Comparison of ENCODE assay signal across 14 cellular contexts in the genomic region with DNA sequence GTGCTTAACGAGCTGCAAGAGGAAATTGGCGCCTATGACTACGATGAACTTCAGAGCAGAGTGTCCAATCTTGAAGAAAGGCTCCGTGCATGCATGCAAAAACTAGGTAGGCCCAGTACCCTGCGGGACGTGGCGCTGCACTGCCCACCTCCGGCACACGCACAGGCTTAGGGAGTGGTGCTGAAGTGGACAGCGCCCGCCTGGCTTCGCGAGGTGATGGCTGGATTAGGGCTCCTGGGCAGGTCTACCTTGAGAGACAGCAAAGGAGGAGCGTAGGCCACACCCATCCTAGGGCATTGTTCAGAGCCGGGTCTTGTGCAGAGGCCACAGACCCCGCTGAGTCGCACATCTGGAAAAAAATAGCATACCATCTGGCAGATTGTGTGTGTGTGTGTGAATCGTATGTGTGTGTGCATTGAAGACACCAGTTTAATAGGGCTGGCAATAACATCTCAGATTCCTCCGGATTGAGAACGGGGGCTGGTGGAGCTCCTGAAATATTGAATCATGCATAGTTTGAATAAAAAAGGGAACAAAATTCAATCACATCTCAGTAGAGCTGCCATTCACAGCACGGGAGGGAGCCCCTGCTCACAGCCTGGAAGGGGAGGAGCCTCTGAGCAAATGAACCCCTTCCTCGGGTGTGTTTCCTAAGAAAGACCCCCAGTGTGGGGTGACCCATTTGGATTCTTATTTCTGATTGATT. TPM values are rescaled to one million over a fixed set of nuclear protein-coding genes. Genes with fewer than 3 reads are reported as not detected.
DNase-seq lines count a peak whose midpoint lies in the region; ATAC-seq, FAIRE-seq and TF ChIP-seq lines count a peak whose summit lies in the region.
"Had no signal": no experiment of that assay in that cellular context is flagged by ENCODE, and none has a peak within 500 bp of the region (broad histone marks: within the 10 kb centered on the region; RNA-seq: fewer than 3 reads in every experiment).

No MANE protein-coding gene starts in this region.

- H3K4me1 Mint-ChIP-seq in natural killer cell treated with Interleukin-12 subunit alpha and Interleukin-12 subunit beta and Interleukin-15 and Interleukin-18, amount 100 ng/mL, for 72 hours (ENCODE audit: low read depth in 2 of 2): no peaks in the 10 kb centered on the region

- in situ Hi-C loops in KBM-7 (cut with MboI; ENCODE audit: low pct_unique_long_range_greater_than_20kb, low sequenced_read_pairs) (no loop called here), GM12878 (cut with MboI) (no loop called here), HepG2 (cut with HindIII; ENCODE audit: extremely low pct_ligation_motif_present, low pct_unique_long_range_greater_than_20kb) (no loop called here)

- POLR2A ChIA-PET in GM12878 (lab: Charles Lee) (no interaction called here), HepG2 (lab: Yijun Ruan, JAX) (no interaction called here)

- H3K27me3 ChIP-seq in GM12878 (replicated peaks in 1 of 2; ENCODE audit: control insufficient read depth in 2 of 2, insufficient read depth in 2 of 2, low read length in 1 of 2): peaks cover 0 to 2% of the 10 kb centered on the region in 2 experiments; a peak in 2 of 4 replicates
- H3K27me3 ChIP-seq in HepG2 (ENCODE audit: control insufficient read depth in 1 of 2, insufficient read depth in 2 of 2, low read length in 2 of 2): peaks cover 2 to 38% of the 10 kb centered on the region in 2 experiments; a peak in 3 of 5 replicates

- H3K79me2 ChIP-seq in GM12878 (ENCODE audit: control insufficient read depth, insufficient read depth, low read length): no peaks in the 10 kb centered on the region
- H3K79me2 ChIP-seq in HepG2 (ENCODE audit: insufficient read depth, low read length): no peaks in the 10 kb centered on the region

- no peak for TF ChIP-seq EP300 in GM12878 (IDR thresholded peaks at IDR 0.05; ENCODE audit: borderline replicate concordance in 1 of 2, control insufficient read depth in 1 of 2, low read depth in 2 of 2, low read length in 2 of 2)
- TF ChIP-seq EP300 in HepG2 (IDR thresholded peaks at IDR 0.05; ENCODE audit: low read depth in 2 of 2, low read length in 2 of 2): no peak
- TF ChIP-seq EP300 in HepG2 (CRISPR knock-in tag; IDR thresholded peaks at IDR 0.05; ENCODE audit: borderline replicate concordance): no peak

- no peaks in the 10 kb centered on the region for H3K9me3 ChIP-seq in GM12878 (replicated peaks; ENCODE audit: control insufficient read depth, insufficient read depth, low read length)
- H3K9me3 ChIP-seq in HepG2 (ENCODE audit: low read length): no peaks in the 10 kb centered on the region

- H3K4me3 Mint-ChIP-seq in natural killer cell treated with Interleukin-12 subunit alpha and Interleukin-12 subunit beta and Interleukin-15 and Interleukin-18, amount 100 ng/mL, for 72 hours: no peak overlapping the region
- H3K4me3 Mint-ChIP-seq: type B pancreatic cell had no signal

- TF ChIP-seq RAD21 in GM12878 (IDR thresholded peaks at IDR 0.05; ENCODE audit: insufficient read depth, low read depth, low read length) (no peak), HepG2 (CRISPR knock-in tag; IDR thresholded peaks at IDR 0.05) (no peak)

- SMC1A ChIA-PET in GM12878 (lab: Charles Lee; ENCODE audit: uncharacterized antibody, unreplicated experiment): no interaction called here

- WGBS in GM12878 (ENCODE audit: insufficient coverage, insufficient replicate concordance, low lambda C conversion rate, missing lambda C conversion rate): 41% methylated on average over 22 of the region's 22 CpGs
- WGBS in HepG2 (ENCODE audit: low lambda C conversion rate): 10% methylated on average over 12 of the region's 22 CpGs

- no peak for TF ChIP-seq CTCF in GM12878 (IDR thresholded peaks at IDR 0.05 in 2 of 3, conservative IDR thresholded peaks at IDR 0.05 in 1 of 3; ENCODE audit: control insufficient read depth in 2 of 3, extremely low read depth in 1 of 3, insufficient read depth in 1 of 3, low read depth in 3 of 3, low read length in 3 of 3)
- no peak for TF ChIP-seq CTCF in HepG2 (CRISPR knock-in tag; IDR thresholded peaks at IDR 0.05)

- no peak overlapping the region for H3K4me3 ChIP-seq in GM12878
- H3K4me3 ChIP-seq in HepG2 (replicated peaks in 1 of 3; ENCODE audit: insufficient read depth in 1 of 3, low read depth in 2 of 3, low read length in 3 of 3): no peak overlapping the region

- no peak for TF ChIP-seq POLR2A in GM12878 (IDR thresholded peaks at IDR 0.05; ENCODE audit: low read depth, low read length)
- TF ChIP-seq POLR2A in HepG2 (IDR thresholded peaks at IDR 0.05; ENCODE audit: insufficient read depth in 1 of 2, low read depth in 2 of 2, low read length in 2 of 2): no peak

- H3K9me3 Mint-ChIP-seq in natural killer cell treated with Interleukin-12 subunit alpha and Interleukin-12 subunit beta and Interleukin-15 and Interleukin-18, amount 100 ng/mL, for 72 hours: no peaks in the 10 kb centered on the region
- H3K9me3 Mint-ChIP-seq: type B pancreatic cell had no signal

- CTCF ChIA-PET in GM12878 (lab: Yijun Ruan, JAX): no interaction called here
- CTCF ChIA-PET in HepG2 (lab: Yijun Ruan, JAX; ENCODE audit: low intra/inter-chr PET ratio, low total read pairs): no interaction called here

- H3K36me3 Mint-ChIP-seq in natural killer cell treated with Interleukin-12 subunit alpha and Interleukin-12 subunit beta and Interleukin-15 and Interleukin-18, amount 100 ng/mL, for 72 hours: no peaks in the 10 kb centered on the region
- H3K36me3 Mint-ChIP-seq: type B pancreatic cell had no signal

- no peak overlapping the region for H2AFZ ChIP-seq in GM12878 (ENCODE audit: control insufficient read depth, low read depth, low read length)
- no peak overlapping the region for H2AFZ ChIP-seq in HepG2 (ENCODE audit: low read length)

- RAD21 ChIA-PET in GM12878 (lab: Charles Lee; ENCODE audit: unreplicated experiment): no interaction called here

- intact Hi-C loops in GM12878 (cut with micrococcal nuclease; ENCODE audit: unreplicated experiment) (no loop called here), HepG2 (cut with micrococcal nuclease; ENCODE audit: unreplicated experiment) (no loop called here)

- no peaks in the 10 kb centered on the region for H4K20me1 ChIP-seq in GM12878 (ENCODE audit: control insufficient read depth, insufficient read depth)
- no peaks in the 10 kb centered on the region for H4K20me1 ChIP-seq in HepG2 (ENCODE audit: insufficient read depth, low read length)

- BruUV-seq in GM12878 (replicated peaks; lab: Mats Ljungman, UMichigan): no TSS peak
- no TSS peak for BruUV-seq in HepG2 (replicated peaks; lab: Mats Ljungman, UMichigan)

- DNase-seq in DMS 273 (lab: John Stamatoyannopoulos, UW; ENCODE audit: unreplicated experiment): peak; percentile 55
- no peak for DNase-seq in DMS 273 treated with DMSO at 0.1 percent for 48 hours (lab: John Stamatoyannopoulos, UW)
- peak; percentile 23 for DNase-seq in KBM-7
- no peak for DNase-seq in GM12878 (ENCODE audit: low read depth, low spot score)
- DNase-seq in HepG2 (ENCODE audit: low spot score): no peak
- no peak for DNase-seq in natural killer cell treated with Interleukin-12 subunit alpha and Interleukin-12 subunit beta and Interleukin-15 and Interleukin-18, amount 100 ng/mL, for 72 hours (ENCODE audit: low spot score)
- DNase-seq: cerebellar nuclear complex; MV-4-11; SHP77 treated with DMSO at 0.1 percent for 48 hours; stimulated activated CD4-positive, alpha-beta T cell treated with anti-CD3 and anti-CD28 coated beads, Interleukin-4, amount 100 ng/mL, for 4 hours had no signal

- H3K9ac ChIP-seq in GM12878 (ENCODE audit: control insufficient read depth, insufficient read depth, low read length) (no peak overlapping the region), HepG2 (ENCODE audit: insufficient read depth, low read depth, low read length) (no peak overlapping the region)

- H3K27ac ChIP-seq in GM12878 (ENCODE audit: control insufficient read depth, insufficient read depth) (no peak overlapping the region), HepG2 (ENCODE audit: extremely low read length, insufficient read depth, low read length) (no peak overlapping the region)
- H3K27ac ChIP-seq: 22Rv1 had no signal

- H3K4me1 ChIP-seq in GM12878 (ENCODE audit: control insufficient read depth, insufficient read depth, low read length) (no peaks in the 10 kb centered on the region), HepG2 (ENCODE audit: insufficient read depth, low read length) (no peaks in the 10 kb centered on the region)

- H3K36me3 ChIP-seq in GM12878 (ENCODE audit: control insufficient read depth in 2 of 2, insufficient read depth in 2 of 2, low read length in 1 of 2) (no peaks in the 10 kb centered on the region), HepG2 (replicated peaks in 1 of 2; ENCODE audit: control insufficient read depth in 1 of 2, insufficient read depth in 2 of 2, low read length in 2 of 2) (no peaks in the 10 kb centered on the region)

- H3K4me2 ChIP-seq in GM12878 (ENCODE audit: control insufficient read depth, insufficient read depth) (no peak overlapping the region), HepG2 (ENCODE audit: low read depth, low read length) (no peak overlapping the region)

- FAIRE-seq in GM12878 (lab: Jason Lieb, UNC) (no peak), HepG2 (lab: Jason Lieb, UNC) (no peak)

- peak; percentile 33; the same call in 2 of the 3 replicates for ATAC-seq in GM12878
- ATAC-seq in HepG2: peak; percentile 67
- no peak for ATAC-seq in HG02610 (IDR thresholded peaks at IDR 0.05; ENCODE audit: unreplicated experiment)
- no peak for ATAC-seq in GM19328 (IDR thresholded peaks at IDR 0.05; ENCODE audit: unreplicated experiment)
- ATAC-seq in natural killer cell treated with Interleukin-12 subunit alpha and Interleukin-12 subunit beta and Interleukin-15 and Interleukin-18, amount 100 ng/mL, for 72 hours: no peak

- peaks cover 19 to 25% of the 10 kb centered on the region in 2 donors for H3K27me3 Mint-ChIP-seq in natural killer cell treated with Interleukin-12 subunit alpha and Interleukin-12 subunit beta and Interleukin-15 and Interleukin-18, amount 100 ng/mL, for 72 hours

- H3K27ac Mint-ChIP-seq in natural killer cell treated with Interleukin-12 subunit alpha and Interleukin-12 subunit beta and Interleukin-15 and Interleukin-18, amount 100 ng/mL, for 72 hours: no peak overlapping the region
- H3K27ac Mint-ChIP-seq: type B pancreatic cell had no signal

RNA-seq across cellular contexts. Expression of gene OLFM1, which starts 11.1 kb away (rescaled TPM):
- total RNA-seq in GM12878 (2013; cell fraction: nucleolus; rRNA removed): not detected in 2 replicates
- total RNA-seq in GM12878 (2014; rRNA removed): not detected in 2 replicates
- total RNA-seq in GM12878 (2014; rRNA removed; fragmentation: Illumina TruSeq; extraction: Trizol): not detected in 2 replicates
- 0.21 TPM in 1 of 2 replicates, not detected in the other for total RNA-seq in GM12878 (2021)
- polyA plus RNA-seq in GM12878 (2011; ENCODE audit: low read depth): not detected
- polyA plus RNA-seq in GM12878 (2011; rRNA removed): not detected in 2 replicates
- not detected in 2 replicates for polyA plus RNA-seq in GM12878 (2011; cell fraction: cytosol; rRNA removed)
- not detected in 2 replicates for polyA plus RNA-seq in GM12878 (2011; cell fraction: nucleus; rRNA removed)
- not detected in 2 replicates for polyA plus RNA-seq in GM12878 (2012)
- polyA plus RNA-seq in GM12878 (2014; fragmentation: Illumina TruSeq; extraction: Trizol): not detected in 2 replicates
- not detected for polyA plus RNA-seq in GM12878 (2014; fragmentation: Nextera tagmentation; extraction: Ambion mirVana)
- polyA plus RNA-seq in GM12878 (2014; rRNA removed): not detected in 2 replicates
- polyA plus RNA-seq in GM12878 (2016; fragmentation: Nextera tagmentation; extraction: Ambion mirVana): not detected
- not detected in 2 replicates for polyA minus RNA-seq in GM12878 (2011; rRNA and poly(A)+ RNA removed)
- not detected in 2 replicates for polyA minus RNA-seq in GM12878 (2011; cell fraction: cytosol; rRNA and poly(A)+ RNA removed)
- polyA minus RNA-seq in GM12878 (2011; cell fraction: nucleus; rRNA and poly(A)+ RNA removed): not detected in 2 replicates
- not detected in 2 replicates for total RNA-seq in HepG2 (2016; rRNA removed; fragmentation: Illumina TruSeq; extraction: Trizol)
- total RNA-seq in HepG2 (2016; cell fraction: cytosol; rRNA removed; fragmentation: Illumina TruSeq; extraction: Trizol; ENCODE audit: low read depth): not detected in 2 replicates
- total RNA-seq in HepG2 (2016; cell fraction: insoluble cytoplasmic fraction; rRNA removed; fragmentation: Illumina TruSeq; extraction: Trizol): not detected in 2 replicates
- total RNA-seq in HepG2 (2016; cell fraction: membrane; rRNA removed; fragmentation: Illumina TruSeq; extraction: Trizol): not detected in 2 replicates
- total RNA-seq in HepG2 (2016; cell fraction: nucleus; rRNA removed; fragmentation: Illumina TruSeq; extraction: Trizol): not detected in 2 replicates
- polyA plus RNA-seq in HepG2 (2011; rRNA removed): 0.03 TPM in 1 of 2 replicates, not detected in the other
- not detected in 2 replicates for polyA plus RNA-seq in HepG2 (2011; cell fraction: cytosol; rRNA removed)
- not detected in 2 replicates for polyA plus RNA-seq in HepG2 (2011; cell fraction: nucleus; rRNA removed)
- polyA plus RNA-seq in HepG2 (2012): not detected in 2 replicates
- 0.08 TPM in 1 of 2 replicates, not detected in the other for polyA plus RNA-seq in HepG2 (2016; cell fraction: cytosol; fragmentation: Illumina TruSeq; extraction: Trizol; ENCODE audit: low read depth)
- not detected in 2 replicates for polyA plus RNA-seq in HepG2 (2016; cell fraction: insoluble cytoplasmic fraction; fragmentation: Illumina TruSeq; extraction: Trizol; ENCODE audit: low read depth)
- polyA plus RNA-seq in HepG2 (2016; cell fraction: membrane; fragmentation: Illumina TruSeq; extraction: Trizol; ENCODE audit: low read depth): not detected in 2 replicates
- not detected in 2 replicates for polyA plus RNA-seq in HepG2 (2016; cell fraction: nucleus; fragmentation: Illumina TruSeq; extraction: Trizol; ENCODE audit: insufficient read depth, low read depth)
- polyA minus RNA-seq in HepG2 (2011; rRNA and poly(A)+ RNA removed; ENCODE audit: low replicate concordance): 12.4 TPM in 1 of 2 replicates, not detected in the other
- not detected in 2 replicates for polyA minus RNA-seq in HepG2 (2011; cell fraction: cytosol; rRNA and poly(A)+ RNA removed)
- not detected in 2 replicates for polyA minus RNA-seq in HepG2 (2011; cell fraction: nucleus; rRNA and poly(A)+ RNA removed)
- total RNA-seq in natural killer cell treated with Interleukin-12 subunit alpha and Interleukin-12 subunit beta and Interleukin-15 and Interleukin-18, amount 100 ng/mL, for 72 hours: not detected

Comparison
In these comparisons a context has a peak if more than half of its experiments do, and no peak if none do; other contexts are left out.
1. DNase-seq: peak in DMS 273 (single experiment) and KBM-7 (single experiment); none in DMS 273 treated with DMSO at 0.1 percent for 48 hours (single experiment), GM12878 (single experiment), HepG2 (single experiment) and natural killer cell treated with Interleukin-12 subunit alpha and Interleukin-12 subunit beta and Interleukin-15 and Interleukin-18, amount 100 ng/mL, for 72 hours (single experiment).
2. ATAC-seq: peak in GM12878 (single experiment) and HepG2 (single experiment); none in HG02610 (single experiment), GM19328 (single experiment) and natural killer cell treated with Interleukin-12 subunit alpha and Interleukin-12 subunit beta and Interleukin-15 and Interleukin-18, amount 100 ng/mL, for 72 hours (0 of 2).